ENCODE assay signal across 9 cellular contexts in genomic region chr19:611506-611869, GRCh38. TPM values are rescaled to one million over a fixed set of nuclear protein-coding genes. Genes with fewer than 3 reads are reported as not detected.
DNase-seq lines count a peak whose midpoint lies in the region; ATAC-seq, FAIRE-seq and TF ChIP-seq lines count a peak whose summit lies in the region.
"Had no signal": no experiment of that assay in that cellular context is flagged by ENCODE, and none has a peak within 500 bp of the region (broad histone marks: within the 10 kb centered on the region; RNA-seq: fewer than 3 reads in every experiment).

No MANE protein-coding gene starts in this region.

- ATAC-seq in T-helper 17 cell, result peak; percentile 43
- ATAC-seq in K562, result no peak
- ATAC-seq in HG03354 (IDR thresholded peaks at IDR 0.05; ENCODE audit: poor library complexity, severe bottlenecking, unreplicated experiment), result no peak

- peak; percentile 66 for FAIRE-seq in K562 (lab: Jason Lieb, UNC)
- FAIRE-seq: endometrium had no signal

- intact Hi-C loops in K562 (cut with micrococcal nuclease), result no loop called here

- TF ChIP-seq CTCF in K562 (IDR thresholded peaks at IDR 0.05 in 2 of 3, conservative IDR thresholded peaks at IDR 0.05 in 1 of 3; ENCODE audit: insufficient read depth in 2 of 3, low read depth in 1 of 3, low read length in 3 of 3) (no peak), progenitor cell of endocrine pancreas (IDR thresholded peaks at IDR 0.05; ENCODE audit: unreplicated experiment) (no peak)

- in situ Hi-C loops in K562 (cut with MboI), result no loop called here

- no peaks in the 10 kb centered on the region for H3K9me3 Mint-ChIP-seq in progenitor cell of endocrine pancreas (ENCODE audit: low read depth)

- no peak for TF ChIP-seq RAD21 in K562 (CRISPR knock-in tag; conservative IDR thresholded peaks at IDR 0.05 in 1 of 2, IDR thresholded peaks at IDR 0.05 in 1 of 2)

- POLR2A ChIA-PET in K562 (lab: Yijun Ruan, JAX), result no interaction called here

- no peak overlapping the region for H3K4me3 ChIP-seq in K562

- peak overlapping the region; percentile 74; the same call in 1 of the 2 replicates for H3K4me2 ChIP-seq in K562 (ENCODE audit: insufficient read depth, low read length)

- H3K27ac ChIP-seq in K562 (ENCODE audit: extremely low read depth, low read depth, low read length), result peak overlapping the region; percentile 76

- peak; percentile 97 for DNase-seq in Daoy (ENCODE audit: low read depth)
- DNase-seq in T-helper 17 cell, result no peak
- no peak for DNase-seq in K562 (ENCODE audit: extremely low read depth in 1 of 4, low spot score in 3 of 4)
- DNase-seq in stimulated activated CD4-positive, alpha-beta T cell treated with anti-CD3 and anti-CD28 coated beads, Interleukin-12 subunit alpha, Interleukin-12 subunit beta, amount 100 ng/mL, for 24 hours (ENCODE audit: low read depth in 2 of 2), result peak; percentile 50 to 65
- DNase-seq in NCI-H524 (lab: John Stamatoyannopoulos, UW), result no peak
- DNase-seq in progenitor cell of endocrine pancreas (ENCODE audit: low spot score, unreplicated experiment), result no peak
- no peak for DNase-seq in GM19240 (ENCODE audit: insufficient read length, low spot score)

- no peaks in the 10 kb centered on the region for H3K27me3 Mint-ChIP-seq in T-helper 17 cell
- no peaks in the 10 kb centered on the region for H3K27me3 Mint-ChIP-seq in progenitor cell of endocrine pancreas

- peaks cover 10% of the 10 kb centered on the region for H3K4me1 Mint-ChIP-seq in T-helper 17 cell
- H3K4me1 Mint-ChIP-seq in progenitor cell of endocrine pancreas (ENCODE audit: low read depth), result no peaks in the 10 kb centered on the region

- H3K36me3 ChIP-seq in K562 (ENCODE audit: control insufficient read depth, insufficient read depth, low read length), result peaks cover 28% of the 10 kb centered on the region; the same call in 2 of the 3 replicates

- H4K20me1 ChIP-seq in K562 (replicated peaks; ENCODE audit: control insufficient read depth, insufficient read depth, low read length), result no peaks in the 10 kb centered on the region

- H3K79me2 ChIP-seq in K562 (ENCODE audit: control insufficient read depth, insufficient read depth, low read length), result no peaks in the 10 kb centered on the region

- no peaks in the 10 kb centered on the region for H3K36me3 Mint-ChIP-seq in T-helper 17 cell (ENCODE audit: low read depth)
- peaks cover 9% of the 10 kb centered on the region for H3K36me3 Mint-ChIP-seq in progenitor cell of endocrine pancreas (ENCODE audit: insufficient read depth)

- no TSS peak for BruUV-seq in K562 (replicated peaks; lab: Mats Ljungman, UMichigan)

- H3K9me1 ChIP-seq in K562 (ENCODE audit: control insufficient read depth, insufficient read depth, low read length), result no peaks in the 10 kb centered on the region

- H3K27me3 ChIP-seq in K562 (ENCODE audit: control insufficient read depth in 2 of 2, insufficient read depth in 2 of 2, low read length in 2 of 2), result no peaks in the 10 kb centered on the region

- WGBS in K562 (ENCODE audit: insufficient coverage, low coverage, missing lambda C conversion rate), result 74% methylated on average over 12 of the region's 12 CpGs

- no peak for TF ChIP-seq POLR2A in K562 (conservative IDR thresholded peaks at IDR 0.05)

- H3K27ac Mint-ChIP-seq in T-helper 17 cell, result peak overlapping the region; percentile 93
- H3K27ac Mint-ChIP-seq in progenitor cell of endocrine pancreas, result no peak overlapping the region

- no peak for TF ChIP-seq EP300 in K562 (IDR thresholded peaks at IDR 0.05; ENCODE audit: low read length)

- no peaks in the 10 kb centered on the region for H3K9me3 ChIP-seq in T-helper 17 cell (ENCODE audit: control insufficient read depth, low read length, poor library complexity, severe bottlenecking)
- H3K9me3 ChIP-seq in K562 (replicated peaks; ENCODE audit: control insufficient read depth, insufficient read depth, low read depth, low read length), result no peaks in the 10 kb centered on the region; the same call in 1 of the 2 replicates

- H3K9ac ChIP-seq in K562 (ENCODE audit: insufficient read depth in 1 of 2, low read depth in 2 of 2, low read length in 2 of 2), result peak overlapping the region; percentile 63 to 91; a peak in 3 of 4 replicates

- H3K4me1 ChIP-seq in K562 (replicated peaks in 1 of 2; ENCODE audit: control insufficient read depth in 2 of 2, insufficient read depth in 2 of 2, low read length in 2 of 2), result peaks cover 17 to 60% of the 10 kb centered on the region in 2 experiments

- CTCF ChIA-PET in K562 (lab: Yijun Ruan, JAX; ENCODE audit: low intra/inter-chr PET ratio), result no interaction called here

- peak overlapping the region; percentile 91; the same call in 1 of the 2 replicates for H2AFZ ChIP-seq in K562 (ENCODE audit: low read depth, low read length)

- H3K4me3 Mint-ChIP-seq in T-helper 17 cell, result peak overlapping the region; percentile 99
- no peak overlapping the region for H3K4me3 Mint-ChIP-seq in progenitor cell of endocrine pancreas (ENCODE audit: low read depth)

RNA-seq across cellular contexts. Expression of gene HCN2, which starts 21.8 kb away (rescaled TPM):
- total RNA-seq in Daoy (2014; rRNA removed; shearing (Covaris generic)), result 0.09 and 0.97 TPM in 2 replicates
- total RNA-seq in T-helper 17 cell (1 to 10 TPM; 1.1 to 3.0 TPM), K562 (2014; rRNA removed) (0.82 and 1.3 TPM in 2 replicates), K562 (2014; rRNA removed; fragmentation: Illumina TruSeq; extraction: Trizol) (0.29 and 0.40 TPM in 2 replicates), K562 (2015; rRNA removed; fragmentation: Illumina TruSeq; extraction: Trizol) (0.29 and 0.30 TPM in 2 replicates), K562 (2021) (3.9 and 4.2 TPM in 2 replicates), progenitor cell of endocrine pancreas (0.34 and 0.47 TPM in 2 replicates)
- total RNA-seq in K562 (2011; cell fraction: chromatin; rRNA removed; ENCODE audit: low replicate concordance), result 2.7 and 8.1 TPM in 2 replicates
- total RNA-seq in K562 (2011; cell fraction: nucleolus; rRNA removed), result 6.2 and 7.2 TPM in 2 replicates
- 3.6 and 3.7 TPM in 2 replicates for total RNA-seq in K562 (2011; cell fraction: nucleoplasm; rRNA removed)
- polyA plus RNA-seq in K562 (2011; rRNA removed) (0.64 and 0.76 TPM in 2 replicates), K562 (2014; fragmentation: Illumina TruSeq; extraction: Trizol) (0.91 and 1.9 TPM in 2 replicates), K562 (2014; fragmentation: Nextera tagmentation; extraction: Ambion mirVana) (not detected), K562 (2014; rRNA removed) (0.86 and 1.2 TPM in 2 replicates)
- polyA plus RNA-seq in K562 (2011; cell fraction: cytosol; rRNA removed), result 1.1 and 1.5 TPM in 2 replicates
- polyA plus RNA-seq in K562 (2011; cell fraction: nucleus; rRNA removed), result 3.0 and 3.9 TPM in 2 replicates
- polyA plus RNA-seq in K562 (2012), result 1.6 and 1.7 TPM in 2 replicates
- polyA minus RNA-seq in K562 (2011; rRNA and poly(A)+ RNA removed), result 1.3 and 1.6 TPM in 2 replicates
- 2.3 and 3.5 TPM in 2 replicates for polyA minus RNA-seq in K562 (2011; cell fraction: cytosol; rRNA and poly(A)+ RNA removed)
- 1.5 and 2.2 TPM in 2 replicates for polyA minus RNA-seq in K562 (2011; cell fraction: nucleus; rRNA and poly(A)+ RNA removed)

RNA-seq across cellular contexts. Expression of gene POLRMT, which starts 21.8 kb away (rescaled TPM):
- total RNA-seq in Daoy (2014; rRNA removed; shearing (Covaris generic)), result 92.3 and 96.8 TPM in 2 replicates
- total RNA-seq in T-helper 17 cell (10 to 100 TPM; 61.3 to 64.7 TPM), K562 (2014; rRNA removed) (82.8 and 96.5 TPM in 2 replicates), K562 (2014; rRNA removed; fragmentation: Illumina TruSeq; extraction: Trizol) (33.4 and 49.3 TPM in 2 replicates), K562 (2015; rRNA removed; fragmentation: Illumina TruSeq; extraction: Trizol) (61.9 and 68.0 TPM in 2 replicates), K562 (2021) (134 and 144 TPM in 2 replicates), progenitor cell of endocrine pancreas (62.9 and 68.4 TPM in 2 replicates)
- 71.2 and 248 TPM in 2 replicates for total RNA-seq in K562 (2011; cell fraction: chromatin; rRNA removed; ENCODE audit: low replicate concordance)
- 221 and 235 TPM in 2 replicates for total RNA-seq in K562 (2011; cell fraction: nucleolus; rRNA removed)
- 86.3 and 109 TPM in 2 replicates for total RNA-seq in K562 (2011; cell fraction: nucleoplasm; rRNA removed)
- polyA plus RNA-seq in K562 (2011; rRNA removed) (60.8 and 111 TPM in 2 replicates), K562 (2014; fragmentation: Illumina TruSeq; extraction: Trizol) (71.8 and 99.5 TPM in 2 replicates), K562 (2014; fragmentation: Nextera tagmentation; extraction: Ambion mirVana) (10 to 100 TPM; 30.3 to 34.0 TPM), K562 (2014; rRNA removed) (67.5 and 88.4 TPM in 2 replicates)
- 39.8 and 94.7 TPM in 2 replicates for polyA plus RNA-seq in K562 (2011; cell fraction: cytosol; rRNA removed)
- polyA plus RNA-seq in K562 (2011; cell fraction: nucleus; rRNA removed), result 319 and 523 TPM in 2 replicates
- polyA plus RNA-seq in K562 (2012), result 95.6 and 140 TPM in 2 replicates
- polyA minus RNA-seq in K562 (2011; rRNA and poly(A)+ RNA removed), result 60.0 and 108 TPM in 2 replicates
- 88.4 and 105 TPM in 2 replicates for polyA minus RNA-seq in K562 (2011; cell fraction: cytosol; rRNA and poly(A)+ RNA removed)
- polyA minus RNA-seq in K562 (2011; cell fraction: nucleus; rRNA and poly(A)+ RNA removed), result 57.5 and 62.3 TPM in 2 replicates

RNA-seq across cellular contexts. Expression of gene FGF22, which starts 28.2 kb away (rescaled TPM):
- total RNA-seq in Daoy (2014; rRNA removed; shearing (Covaris generic)), result not detected in 2 replicates
- total RNA-seq in T-helper 17 cell (under 1 TPM; 0.65 to 0.68 TPM), K562 (2014; rRNA removed) (0.49 and 1.7 TPM in 2 replicates), K562 (2014; rRNA removed; fragmentation: Illumina TruSeq; extraction: Trizol) (not detected in 2 replicates), K562 (2015; rRNA removed; fragmentation: Illumina TruSeq; extraction: Trizol) (0.25 TPM in 1 of 2 replicates, not detected in the other), K562 (2021) (0.58 and 0.86 TPM in 2 replicates), progenitor cell of endocrine pancreas (0.43 and 0.49 TPM in 2 replicates)
- total RNA-seq in K562 (2011; cell fraction: chromatin; rRNA removed; ENCODE audit: low replicate concordance), result 2.3 and 4.6 TPM in 2 replicates
- 3.2 and 3.7 TPM in 2 replicates for total RNA-seq in K562 (2011; cell fraction: nucleolus; rRNA removed)
- total RNA-seq in K562 (2011; cell fraction: nucleoplasm; rRNA removed), result 2.6 and 4.0 TPM in 2 replicates
- polyA plus RNA-seq in K562 (2011; rRNA removed) (0.14 and 0.24 TPM in 2 replicates), K562 (2014; fragmentation: Illumina TruSeq; extraction: Trizol) (0.14 TPM in 1 of 2 replicates, not detected in the other), K562 (2014; fragmentation: Nextera tagmentation; extraction: Ambion mirVana) (not detected), K562 (2014; rRNA removed) (1.6 and 2.2 TPM in 2 replicates)
- polyA plus RNA-seq in K562 (2011; cell fraction: cytosol; rRNA removed), result 0.18 and 0.34 TPM in 2 replicates
- 1.5 and 3.3 TPM in 2 replicates for polyA plus RNA-seq in K562 (2011; cell fraction: nucleus; rRNA removed)
- polyA plus RNA-seq in K562 (2012), result 0.60 and 0.89 TPM in 2 replicates
- polyA minus RNA-seq in K562 (2011; rRNA and poly(A)+ RNA removed), result not detected in 2 replicates
- not detected in 2 replicates for polyA minus RNA-seq in K562 (2011; cell fraction: cytosol; rRNA and poly(A)+ RNA removed)
- 0.33 and 0.40 TPM in 2 replicates for polyA minus RNA-seq in K562 (2011; cell fraction: nucleus; rRNA and poly(A)+ RNA removed)

RNA-seq across cellular contexts. Expression of gene BSG, which starts 39.1 kb away (rescaled TPM):
- 501 and 514 TPM in 2 replicates for total RNA-seq in Daoy (2014; rRNA removed; shearing (Covaris generic))
- total RNA-seq in T-helper 17 cell, result 100 to 1,000 TPM; 152 to 165 TPM
- total RNA-seq in K562 (2011; cell fraction: chromatin; rRNA removed; ENCODE audit: low replicate concordance), result 106 and 369 TPM in 2 replicates
- 735 and 796 TPM in 2 replicates for total RNA-seq in K562 (2011; cell fraction: nucleolus; rRNA removed)
- 350 and 437 TPM in 2 replicates for total RNA-seq in K562 (2011; cell fraction: nucleoplasm; rRNA removed)
- 398 and 484 TPM in 2 replicates for total RNA-seq in K562 (2014; rRNA removed)
- 59.1 and 89.1 TPM in 2 replicates for total RNA-seq in K562 (2014; rRNA removed; fragmentation: Illumina TruSeq; extraction: Trizol)
- 211 and 220 TPM in 2 replicates for total RNA-seq in K562 (2015; rRNA removed; fragmentation: Illumina TruSeq; extraction: Trizol)
- 495 and 506 TPM in 2 replicates for total RNA-seq in K562 (2021)
- polyA plus RNA-seq in K562 (2011; rRNA removed), result 129 and 411 TPM in 2 replicates
- polyA plus RNA-seq in K562 (2011; cell fraction: cytosol; rRNA removed), result 277 and 455 TPM in 2 replicates
- polyA plus RNA-seq in K562 (2011; cell fraction: nucleus; rRNA removed), result 198 and 199 TPM in 2 replicates
- 362 and 456 TPM in 2 replicates for polyA plus RNA-seq in K562 (2012)
- polyA plus RNA-seq in K562 (2014; fragmentation: Illumina TruSeq; extraction: Trizol), result 187 and 351 TPM in 2 replicates
- 10 to 100 TPM in 1 of 2 experiments, 1 to 10 TPM in 1; 4.6 to 17.9 TPM for polyA plus RNA-seq in K562 (2014; fragmentation: Nextera tagmentation; extraction: Ambion mirVana)
- polyA plus RNA-seq in K562 (2014; rRNA removed), result 236 and 311 TPM in 2 replicates
- 61.0 and 70.9 TPM in 2 replicates for polyA minus RNA-seq in K562 (2011; rRNA and poly(A)+ RNA removed)
- polyA minus RNA-seq in K562 (2011; cell fraction: cytosol; rRNA and poly(A)+ RNA removed), result 197 and 315 TPM in 2 replicates
- polyA minus RNA-seq in K562 (2011; cell fraction: nucleus; rRNA and poly(A)+ RNA removed), result 48.1 and 72.2 TPM in 2 replicates
- total RNA-seq in progenitor cell of endocrine pancreas, result 464 and 472 TPM in 2 replicates

RNA-seq across cellular contexts. Expression of gene RNF126, which starts 51.5 kb away (rescaled TPM):
- 58.2 and 62.7 TPM in 2 replicates for total RNA-seq in Daoy (2014; rRNA removed; shearing (Covaris generic))
- total RNA-seq in T-helper 17 cell, result 100 to 1,000 TPM; 105 to 126 TPM
- 35.2 and 104 TPM in 2 replicates for total RNA-seq in K562 (2011; cell fraction: chromatin; rRNA removed; ENCODE audit: low replicate concordance)
- total RNA-seq in K562 (2011; cell fraction: nucleolus; rRNA removed), result 88.7 and 118 TPM in 2 replicates
- 57.0 and 58.7 TPM in 2 replicates for total RNA-seq in K562 (2011; cell fraction: nucleoplasm; rRNA removed)
- total RNA-seq in K562 (2014; rRNA removed), result 101 and 128 TPM in 2 replicates
- 6.6 and 7.6 TPM in 2 replicates for total RNA-seq in K562 (2014; rRNA removed; fragmentation: Illumina TruSeq; extraction: Trizol)
- 26.2 and 31.8 TPM in 2 replicates for total RNA-seq in K562 (2015; rRNA removed; fragmentation: Illumina TruSeq; extraction: Trizol)
- 85.7 and 95.8 TPM in 2 replicates for total RNA-seq in K562 (2021)
- polyA plus RNA-seq in K562 (2011; rRNA removed), result 6.5 and 12.3 TPM in 2 replicates
- 22.5 and 58.3 TPM in 2 replicates for polyA plus RNA-seq in K562 (2011; cell fraction: cytosol; rRNA removed)
- 48.9 and 104 TPM in 2 replicates for polyA plus RNA-seq in K562 (2011; cell fraction: nucleus; rRNA removed)
- polyA plus RNA-seq in K562 (2012), result 65.9 and 76.9 TPM in 2 replicates
- polyA plus RNA-seq in K562 (2014; fragmentation: Illumina TruSeq; extraction: Trizol), result 9.1 and 34.6 TPM in 2 replicates
- under 1 TPM; 0.27 to 0.36 TPM for polyA plus RNA-seq in K562 (2014; fragmentation: Nextera tagmentation; extraction: Ambion mirVana)
- polyA plus RNA-seq in K562 (2014; rRNA removed), result 79.0 and 87.6 TPM in 2 replicates
- 1.7 and 4.6 TPM in 2 replicates for polyA minus RNA-seq in K562 (2011; rRNA and poly(A)+ RNA removed)
- 20.2 and 32.4 TPM in 2 replicates for polyA minus RNA-seq in K562 (2011; cell fraction: cytosol; rRNA and poly(A)+ RNA removed)
- polyA minus RNA-seq in K562 (2011; cell fraction: nucleus; rRNA and poly(A)+ RNA removed), result 34.3 and 38.8 TPM in 2 replicates
- 37.3 and 39.2 TPM in 2 replicates for total RNA-seq in progenitor cell of endocrine pancreas

Comparison
In these comparisons a context has a peak if more than half of its experiments do, and no peak if none do; other contexts are left out.
1. DNase-seq: peak in Daoy (single experiment) and stimulated activated CD4-positive, alpha-beta T cell treated with anti-CD3 and anti-CD28 coated beads, Interleukin-12 subunit alpha, Interleukin-12 subunit beta, amount 100 ng/mL, for 24 hours (2 of 2); none in T-helper 17 cell (0 of 3), K562 (0 of 4), NCI-H524 (0 of 2), progenitor cell of endocrine pancreas (single experiment) and GM19240 (single experiment).